In the genomic region with DNA sequence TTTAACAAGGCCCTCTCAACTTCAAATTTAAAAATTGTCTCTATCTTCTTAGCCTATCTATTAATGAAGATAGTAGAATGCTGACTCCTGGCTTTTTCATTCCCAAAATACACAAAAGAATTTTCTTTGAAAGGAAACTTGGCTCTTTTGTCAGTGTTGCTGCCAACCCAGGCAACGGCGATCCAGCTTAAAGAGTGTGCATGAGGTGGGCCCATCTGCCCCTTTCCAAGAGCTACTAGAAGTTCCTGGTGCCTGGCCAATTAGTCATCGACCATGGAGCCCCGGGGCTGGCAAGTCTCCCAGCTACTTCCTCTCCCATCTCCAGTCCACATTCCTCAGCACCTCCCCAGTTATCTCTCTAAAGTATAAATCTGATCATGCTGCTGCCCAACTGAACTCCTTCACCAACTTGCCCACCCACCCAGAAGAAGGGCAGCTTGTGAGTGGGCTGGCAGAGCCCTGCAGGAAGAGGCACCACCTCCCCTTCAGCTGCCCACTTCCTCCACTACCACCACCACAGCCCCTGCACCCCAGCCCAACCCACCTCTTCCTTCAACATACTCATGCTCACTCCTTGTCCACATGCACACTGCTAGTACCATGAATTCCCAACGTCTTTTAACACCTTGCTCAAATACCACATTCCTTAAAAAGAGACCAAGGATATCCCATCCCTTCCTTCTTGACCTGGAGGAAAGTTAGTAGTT, we compare ENCODE assay signal across 8 cellular contexts.
DNase-seq lines count a peak whose midpoint lies in the region; ATAC-seq lines count a peak whose summit lies in the region.

No MANE protein-coding gene starts in this region.

- peak; percentile 51 for ATAC-seq in stimulated activated effector memory CD8-positive, alpha-beta T cell treated with anti-CD3 and anti-CD28 coated beads, Interleukin-12 subunit alpha, Interleukin-12 subunit beta, amount 100 ng/mL, for 72 hours

- H3K9me3 Mint-ChIP-seq in T-helper 2 cell treated with Interferon-gamma antibody and Interleukin-4, amounts not matched to agents 5 μg/mL and 100 μg/mL, for 36 hours, result no peaks in the 10 kb centered on the region
- H3K9me3 Mint-ChIP-seq in stimulated activated effector memory CD8-positive, alpha-beta T cell treated with anti-CD3 and anti-CD28 coated beads, Interleukin-12 subunit alpha, Interleukin-12 subunit beta, amount 100 ng/mL, for 72 hours, result no peaks in the 10 kb centered on the region

- H3K36me3 Mint-ChIP-seq in T-helper 2 cell treated with Interferon-gamma antibody and Interleukin-4, amounts not matched to agents 5 μg/mL and 100 μg/mL, for 36 hours (ENCODE audit: low read depth), result peaks cover 25% of the 10 kb centered on the region
- peaks cover 35% of the 10 kb centered on the region for H3K36me3 Mint-ChIP-seq in stimulated activated effector memory CD8-positive, alpha-beta T cell treated with anti-CD3 and anti-CD28 coated beads, Interleukin-12 subunit alpha, Interleukin-12 subunit beta, amount 100 ng/mL, for 72 hours

- no peak for DNase-seq in T-helper 2 cell treated with Interferon-gamma antibody and Interleukin-4, amounts not matched to agents 5 μg/mL and 100 μg/mL, for 36 hours (ENCODE audit: low spot score)
- no peak for DNase-seq in T-helper 2 cell
- DNase-seq in SW480 (ENCODE audit: low spot score), result peak; percentile 86
- DNase-seq in glomerular visceral epithelial cell (ENCODE audit: extremely low spot score), result peak; percentile 91
- DNase-seq in stimulated activated effector memory CD8-positive, alpha-beta T cell treated with anti-CD3 and anti-CD28 coated beads, Interleukin-12 subunit alpha, Interleukin-12 subunit beta, amount 100 ng/mL, for 72 hours (ENCODE audit: low spot score in 2 of 2), result no peak
- DNase-seq in stimulated activated CD4-positive, alpha-beta T cell treated with anti-CD3 and anti-CD28 coated beads, Interleukin-4, amount 100 ng/mL, for 1 hour, result no peak
- no peak for DNase-seq in NCI-H2107 (lab: John Stamatoyannopoulos, UW)
- no peak for DNase-seq in NCI-H2196 treated with DMSO at 0.1 percent for 48 hours (lab: John Stamatoyannopoulos, UW; ENCODE audit: unreplicated experiment)

- peaks cover 35% of the 10 kb centered on the region for H3K4me1 Mint-ChIP-seq in T-helper 2 cell treated with Interferon-gamma antibody and Interleukin-4, amounts not matched to agents 5 μg/mL and 100 μg/mL, for 36 hours (ENCODE audit: low read depth)
- H3K4me1 Mint-ChIP-seq in stimulated activated effector memory CD8-positive, alpha-beta T cell treated with anti-CD3 and anti-CD28 coated beads, Interleukin-12 subunit alpha, Interleukin-12 subunit beta, amount 100 ng/mL, for 72 hours, result peaks cover 60% of the 10 kb centered on the region

- peak overlapping the region; percentile 59 for H3K27ac Mint-ChIP-seq in T-helper 2 cell treated with Interferon-gamma antibody and Interleukin-4, amounts not matched to agents 5 μg/mL and 100 μg/mL, for 36 hours
- H3K27ac Mint-ChIP-seq in stimulated activated effector memory CD8-positive, alpha-beta T cell treated with anti-CD3 and anti-CD28 coated beads, Interleukin-12 subunit alpha, Interleukin-12 subunit beta, amount 100 ng/mL, for 72 hours, result peak overlapping the region; percentile 76

- peak overlapping the region; percentile 34 for H3K4me3 Mint-ChIP-seq in T-helper 2 cell treated with Interferon-gamma antibody and Interleukin-4, amounts not matched to agents 5 μg/mL and 100 μg/mL, for 36 hours
- H3K4me3 Mint-ChIP-seq in stimulated activated effector memory CD8-positive, alpha-beta T cell treated with anti-CD3 and anti-CD28 coated beads, Interleukin-12 subunit alpha, Interleukin-12 subunit beta, amount 100 ng/mL, for 72 hours, result peak overlapping the region; percentile 59

- no peaks in the 10 kb centered on the region for H3K27me3 Mint-ChIP-seq in T-helper 2 cell treated with Interferon-gamma antibody and Interleukin-4, amounts not matched to agents 5 μg/mL and 100 μg/mL, for 36 hours (ENCODE audit: low read depth)

Comparison
In these comparisons a context has a peak if more than half of its experiments do, and no peak if none do; other contexts are left out.
1. DNase-seq: peak in SW480 (single experiment) and glomerular visceral epithelial cell (single experiment); none in T-helper 2 cell treated with Interferon-gamma antibody and Interleukin-4, amounts not matched to agents 5 μg/mL and 100 μg/mL, for 36 hours (single experiment), T-helper 2 cell (0 of 5), stimulated activated effector memory CD8-positive, alpha-beta T cell treated with anti-CD3 and anti-CD28 coated beads, Interleukin-12 subunit alpha, Interleukin-12 subunit beta, amount 100 ng/mL, for 72 hours (0 of 2), stimulated activated CD4-positive, alpha-beta T cell treated with anti-CD3 and anti-CD28 coated beads, Interleukin-4, amount 100 ng/mL, for 1 hour (single experiment), NCI-H2107 (single experiment) and NCI-H2196 treated with DMSO at 0.1 percent for 48 hours (single experiment).